Comparison of ENCODE assay signal across 9 cellular contexts in genomic region chr2:7967707-7968106, GRCh38.
"Had no signal": no experiment of that assay in that cellular context is flagged by ENCODE, and none has a peak within 500 bp of the region (broad histone marks: within the 10 kb centered on the region; RNA-seq: fewer than 3 reads in every experiment).

No MANE protein-coding gene starts in this region.

- H3K4me3 Mint-ChIP-seq: GM23338, H9, HFFc6 had no signal

- H3K4me3 ChIP-seq: GM23248, GM23338, HAP-1 had no signal

- H3K27ac Mint-ChIP-seq: GM23338, H9, HFFc6 had no signal

- H3K9me3 ChIP-seq: HAP-1 had no signal

- ATAC-seq: GM23338, HCT116 had no signal

- DNase-seq: GM23248, GOT3, H7, H9, HCEC 1CT, HFFc6 had no signal

- H3K4me1 ChIP-seq: HAP-1 had no signal

- H3K9me3 Mint-ChIP-seq: GM23338, H9, HFFc6 had no signal

- H3K36me3 ChIP-seq: HAP-1 had no signal

- H3K27ac ChIP-seq: GM23248 had no signal
